Comparison of ENCODE assay signal across 26 cellular contexts in the genomic region with DNA sequence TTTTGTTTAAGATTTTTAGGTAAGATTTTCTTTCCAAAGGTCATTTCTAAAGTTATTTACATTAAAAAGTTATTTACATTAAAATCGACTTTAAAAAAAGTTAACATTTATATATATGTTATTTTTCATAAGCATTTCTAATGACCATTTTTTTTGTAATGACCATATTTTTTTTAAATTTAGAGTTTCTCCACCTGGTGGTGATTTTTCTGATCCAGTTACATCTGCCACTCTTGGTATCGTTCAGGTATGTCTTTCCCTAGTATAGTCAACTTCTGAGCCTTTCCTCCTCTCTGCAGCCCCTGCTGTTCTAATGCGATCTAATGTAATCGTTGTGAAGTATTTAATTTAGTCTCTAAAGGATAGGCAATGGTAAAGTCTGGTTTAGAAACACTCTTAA. TPM values are rescaled to one million over a fixed set of nuclear protein-coding genes. Genes with fewer than 3 reads are reported as not detected.
"Had no signal": no experiment of that assay in that cellular context is flagged by ENCODE, and none has a peak within 500 bp of the region (broad histone marks: within the 10 kb centered on the region; RNA-seq: fewer than 3 reads in every experiment).

No MANE protein-coding gene starts in this region.

- H3K4me1 ChIP-seq: gastroesophageal sphincter, parathyroid adenoma, psoas muscle, right atrium auricular region, tibial nerve had no signal

- DNase-seq: activated CD4-positive, alpha-beta memory T cell treated with anti-CD3 and anti-CD28 coated beads, Interleukin-2, amount 10 ng/mL, durations not matched to agents 7 days and 5 days; activated CD4-positive, alpha-beta T cell treated with anti-CD3 and anti-CD28 coated beads, Interleukin-2, amount 10 ng/mL, durations not matched to agents 7 days and 5 days; activated naive CD4-positive, alpha-beta T cell; activated T-cell treated with anti-CD3 and anti-CD28 coated beads, Interleukin-2, amount 50 U/mL, for 4 hours; head of caudate nucleus; hippocampal formation; midbrain; naive thymus-derived CD4-positive, alpha-beta T cell; occipital lobe; psoas muscle; stimulated activated CD4-positive, alpha-beta T cell treated with anti-CD3 and anti-CD28 coated beads, Interleukin-15, amount 100 ng/mL, for 24 hours; stimulated activated CD4-positive, alpha-beta T cell treated with anti-CD3 and anti-CD28 coated beads, Interleukin-2, amount 100 ng/mL, for 24 hours; stimulated activated naive CD4-positive, alpha-beta T cell treated with Interleukin-2 at 50 U/mL for 16 hours; T-helper 9 cell; WERI-Rb-1 had no signal

- H3K9me3 Mint-ChIP-seq: activated CD4-positive, alpha-beta memory T cell treated with anti-CD3 and anti-CD28 coated beads, Interleukin-2, amount 10 ng/mL, durations not matched to agents 7 days and 5 days; activated CD4-positive, alpha-beta T cell treated with anti-CD3 and anti-CD28 coated beads, Interleukin-2, amount 10 ng/mL, durations not matched to agents 7 days and 5 days; activated naive CD4-positive, alpha-beta T cell treated with anti-CD3 and anti-CD28 coated beads, Interleukin-2, amount 50 U/mL, for 72 hours; activated T-cell treated with anti-CD3 and anti-CD28 coated beads, Interleukin-2, amount 50 U/mL, for 4 hours; dendritic cell treated with granulocyte-macrophage colony-stimulating factor and Interleukin-4, amounts not matched to agents 40 ng/mL and 50 ng/mL, for 4 days; naive thymus-derived CD4-positive, alpha-beta T cell; neural crest cell; T-helper 1 cell treated with Interleukin-12 subunit alpha and Interleukin-12 subunit beta and Interleukin-4 antibody, amounts not matched to agents 30 μg/mL and 1 μg/mL, for 36 hours had no signal

- H3K4me1 Mint-ChIP-seq: activated CD4-positive, alpha-beta memory T cell treated with anti-CD3 and anti-CD28 coated beads, Interleukin-2, amount 10 ng/mL, durations not matched to agents 7 days and 5 days; activated CD4-positive, alpha-beta T cell treated with anti-CD3 and anti-CD28 coated beads, Interleukin-2, amount 10 ng/mL, durations not matched to agents 7 days and 5 days; naive thymus-derived CD4-positive, alpha-beta T cell; neural crest cell had no signal

- H3K9me3 ChIP-seq: gastroesophageal sphincter, psoas muscle, right atrium auricular region, tibial nerve had no signal

- H3K4me3 Mint-ChIP-seq: activated CD4-positive, alpha-beta memory T cell treated with anti-CD3 and anti-CD28 coated beads, Interleukin-2, amount 10 ng/mL, durations not matched to agents 7 days and 5 days; activated CD4-positive, alpha-beta T cell treated with anti-CD3 and anti-CD28 coated beads, Interleukin-2, amount 10 ng/mL, durations not matched to agents 7 days and 5 days; activated T-cell treated with anti-CD3 and anti-CD28 coated beads, Interleukin-2, amount 50 U/mL, for 4 hours; dendritic cell treated with granulocyte-macrophage colony-stimulating factor and Interleukin-4, amounts not matched to agents 40 ng/mL and 50 ng/mL, for 4 days; naive thymus-derived CD4-positive, alpha-beta T cell; neural crest cell; T-helper 1 cell treated with Interleukin-12 subunit alpha and Interleukin-12 subunit beta and Interleukin-4 antibody, amounts not matched to agents 30 μg/mL and 1 μg/mL, for 36 hours had no signal

- H3K27ac Mint-ChIP-seq: activated CD4-positive, alpha-beta memory T cell treated with anti-CD3 and anti-CD28 coated beads, Interleukin-2, amount 10 ng/mL, durations not matched to agents 7 days and 5 days; activated CD4-positive, alpha-beta T cell treated with anti-CD3 and anti-CD28 coated beads, Interleukin-2, amount 10 ng/mL, durations not matched to agents 7 days and 5 days; activated naive CD4-positive, alpha-beta T cell treated with anti-CD3 and anti-CD28 coated beads, Interleukin-2, amount 50 U/mL, for 72 hours; dendritic cell treated with granulocyte-macrophage colony-stimulating factor and Interleukin-4, amounts not matched to agents 40 ng/mL and 50 ng/mL, for 4 days; T-helper 1 cell treated with Interleukin-12 subunit alpha and Interleukin-12 subunit beta and Interleukin-4 antibody, amounts not matched to agents 30 μg/mL and 1 μg/mL, for 36 hours had no signal

- H3K4me3 ChIP-seq: cardiac muscle cell, gastroesophageal sphincter, psoas muscle, right atrium auricular region, tibial nerve had no signal

- H3K27me3 ChIP-seq: cardiac muscle cell, gastroesophageal sphincter, right atrium auricular region, tibial nerve had no signal

- H3K27ac ChIP-seq: cardiac muscle cell, epithelial cell of prostate, gastroesophageal sphincter, parathyroid adenoma, psoas muscle, right atrium auricular region, tibial nerve, WERI-Rb-1 had no signal

- ATAC-seq: activated CD4-positive, CD25-positive, alpha-beta regulatory T cell treated with anti-CD3 and anti-CD28 coated beads, Interleukin-2, amount 50 U/mL, for 24 hours; activated naive CD4-positive, alpha-beta T cell treated with anti-CD3 and anti-CD28 coated beads, Interleukin-2, amount 50 U/mL, for 72 hours; activated T-cell treated with anti-CD3 and anti-CD28 coated beads, Interleukin-2, amount 50 U/mL, for 4 hours; gastroesophageal sphincter; naive thymus-derived CD4-positive, alpha-beta T cell; psoas muscle had no signal

- H3K36me3 Mint-ChIP-seq: activated naive CD4-positive, alpha-beta T cell treated with anti-CD3 and anti-CD28 coated beads, Interleukin-2, amount 50 U/mL, for 72 hours had no signal

- H3K27me3 Mint-ChIP-seq: activated CD4-positive, alpha-beta memory T cell treated with anti-CD3 and anti-CD28 coated beads, Interleukin-2, amount 10 ng/mL, durations not matched to agents 7 days and 5 days; activated CD4-positive, alpha-beta T cell treated with anti-CD3 and anti-CD28 coated beads, Interleukin-2, amount 10 ng/mL, durations not matched to agents 7 days and 5 days; dendritic cell treated with granulocyte-macrophage colony-stimulating factor and Interleukin-4, amounts not matched to agents 40 ng/mL and 50 ng/mL, for 4 days; naive thymus-derived CD4-positive, alpha-beta T cell had no signal

RNA-seq across cellular contexts. Expression of a gene that starts 42.9 kb away (rescaled TPM):
- total RNA-seq: activated T-cell treated with anti-CD3 and anti-CD28 coated beads, Interleukin-2, amount 50 U/mL, for 4 hours had no signal
